In genomic region chr6:2230659-2231277, GRCh38 we compare ENCODE assay signal across 12 cellular contexts. TPM values are rescaled to one million over a fixed set of nuclear protein-coding genes. Genes with fewer than 3 reads are reported as not detected.
DNase-seq lines count a peak whose midpoint lies in the region; ATAC-seq and TF ChIP-seq lines count a peak whose summit lies in the region.
"Had no signal": no experiment of that assay in that cellular context is flagged by ENCODE, and none has a peak within 500 bp of the region (broad histone marks: within the 10 kb centered on the region; RNA-seq: fewer than 3 reads in every experiment).

No MANE protein-coding gene starts in this region.

- dilution Hi-C loops in IMR-90 (cut with HindIII; ENCODE audit: low sequenced_read_pairs, unreplicated experiment): no loop called here

- H2BK120ac ChIP-seq in IMR-90 (ENCODE audit: low read depth, low read length): peak overlapping the region; percentile 73

- H3K4me1 ChIP-seq in IMR-90 (ENCODE audit: control insufficient read depth, insufficient read depth, low read length) (peaks cover 9% of the 10 kb centered on the region), thoracic aorta (ENCODE audit: control insufficient read depth in 1 of 2, low read depth in 2 of 2) (peaks cover 11 to 32% of the 10 kb centered on the region in 2 donors), foreskin keratinocyte (peaks cover 5% of the 10 kb centered on the region)

- peaks cover 25 to 30% of the 10 kb centered on the region in 2 experiments for H3K79me1 ChIP-seq in IMR-90 (ENCODE audit: low read depth in 1 of 2, low read length in 2 of 2)

- intact Hi-C loops in IMR-90 (cut with micrococcal nuclease) (loop anchor here (10.0 kb wide), 1 partner anchor 66 kb away; no protein-coding TSS in a partner anchor), lower leg skin (cut with DNase I; ENCODE audit: low total_unique reads) (no loop called here)

- H3K4me3 ChIP-seq in IMR-90 (ENCODE audit: insufficient read depth, low read depth, low read length) (no peak overlapping the region), thoracic aorta (peak overlapping the region; percentile 22), lower leg skin (ENCODE audit: low read depth, poor library complexity, severe bottlenecking) (no peak overlapping the region)
- H3K4me3 ChIP-seq: cardiac muscle cell had no signal

- peak overlapping the region; percentile 78; the same call in 1 of the 2 replicates for H2BK20ac ChIP-seq in IMR-90 (ENCODE audit: low read depth, low read length)

- no peak overlapping the region for H3K9ac ChIP-seq in IMR-90 (ENCODE audit: low read depth, low read length)

- no peaks in the 10 kb centered on the region for H3K27me3 ChIP-seq in IMR-90 (ENCODE audit: control insufficient read depth, insufficient read depth, low read length)
- no peaks in the 10 kb centered on the region for H3K27me3 ChIP-seq in thoracic aorta (replicated peaks; ENCODE audit: insufficient read depth)
- H3K27me3 ChIP-seq in foreskin keratinocyte: no peaks in the 10 kb centered on the region
- H3K27me3 ChIP-seq: cardiac muscle cell had no signal

- CTCF ChIA-PET in IMR-90 (lab: Yijun Ruan, JAX): interaction anchor here (0.8 kb wide), 1 partner anchor 9 kb away, joined by 4 read pairs; no protein-coding TSS in a partner anchor

- no peak overlapping the region for H2AFZ ChIP-seq in IMR-90 (replicated peaks; ENCODE audit: low read length, poor library complexity)

- no peak overlapping the region for H2AK9ac ChIP-seq in IMR-90 (replicated peaks; ENCODE audit: low read depth, low read length, poor library complexity)

- peaks cover 23% of the 10 kb centered on the region for H3K4me1 Mint-ChIP-seq in T-helper 2 cell treated with Interferon-gamma antibody and Interleukin-4, amounts not matched to agents 5 μg/mL and 100 μg/mL, for 36 hours (ENCODE audit: low read depth)

- no peak overlapping the region for H3K56ac ChIP-seq in IMR-90 (ENCODE audit: extremely low read depth, insufficient read depth, low read length)

- no peaks in the 10 kb centered on the region for H3K36me3 ChIP-seq in IMR-90 (ENCODE audit: control insufficient read depth, insufficient read depth, low read length)
- no peaks in the 10 kb centered on the region for H3K36me3 ChIP-seq in thoracic aorta
- H3K36me3 ChIP-seq: cardiac muscle cell had no signal

- BruUV-seq in IMR-90 (replicated peaks; lab: Mats Ljungman, UMichigan): no TSS peak

- H3K4ac ChIP-seq in IMR-90 (ENCODE audit: low read depth, low read length): peak overlapping the region; percentile 83

- TF ChIP-seq POLR2A in IMR-90 (IDR thresholded peaks at IDR 0.05; ENCODE audit: low read depth, low read length): no peak
- no peak for TF ChIP-seq POLR2A in lower leg skin (IDR thresholded peaks at IDR 0.05)

- H3K4me2 ChIP-seq in IMR-90 (ENCODE audit: low read depth, low read length): no peak overlapping the region

- WGBS in IMR-90 (ENCODE audit: extremely low coverage in 2 of 2, insufficient read length in 1 of 2), 2 experiments: no CpG with 5 or more reads among the region's 2 CpGs
- 77 to 81% methylated on average over 2 of the region's 2 CpGs for WGBS in lower leg skin, 2 donors

- H3K9me1 ChIP-seq in IMR-90 (ENCODE audit: insufficient read depth, low read length): peaks cover 3% of the 10 kb centered on the region

- in situ Hi-C loops in IMR-90 (cut with MboI; ENCODE audit: low sequenced_read_pairs): no loop called here

- no peaks in the 10 kb centered on the region for H3K9me3 Mint-ChIP-seq in T-helper 2 cell treated with Interferon-gamma antibody and Interleukin-4, amounts not matched to agents 5 μg/mL and 100 μg/mL, for 36 hours

- H2BK15ac ChIP-seq in IMR-90 (ENCODE audit: low read depth, low read length): no peak overlapping the region; the same call in 2 of the 3 replicates

- no peaks in the 10 kb centered on the region for H4K20me1 ChIP-seq in IMR-90 (ENCODE audit: insufficient read depth, low read length)

- H3K27ac Mint-ChIP-seq in T-helper 2 cell treated with Interferon-gamma antibody and Interleukin-4, amounts not matched to agents 5 μg/mL and 100 μg/mL, for 36 hours: no peak overlapping the region

- ATAC-seq in GM21825 (IDR thresholded peaks at IDR 0.05; ENCODE audit: unreplicated experiment): peak; percentile 67
- ATAC-seq in IMR-90 (ENCODE audit: low read depth): no peak
- ATAC-seq in thoracic aorta (ENCODE audit: insufficient number of reproducible peaks, low FRiP score, low read depth): no peak
- ATAC-seq in foreskin keratinocyte: no peak

- H2BK5ac ChIP-seq in IMR-90 (ENCODE audit: low read depth, low read length, poor library complexity, severe bottlenecking): no peak overlapping the region

- no peak overlapping the region for H4K91ac ChIP-seq in IMR-90 (ENCODE audit: insufficient read depth, low read depth, low read length)

- H3K18ac ChIP-seq in IMR-90 (ENCODE audit: low read depth, low read length): no peak overlapping the region

- H4K5ac ChIP-seq in IMR-90 (ENCODE audit: low read depth, low read length): no peak overlapping the region

- H2AK5ac ChIP-seq in IMR-90 (ENCODE audit: low read depth, low read length): peak overlapping the region; percentile 64; the same call in 1 of the 2 replicates

- peak overlapping the region in 1 of 2 experiments; percentile 66; a peak in 2 of 4 replicates for H4K8ac ChIP-seq in IMR-90 (ENCODE audit: low read depth in 2 of 2, low read length in 2 of 2)

- H3K9me3 ChIP-seq in IMR-90 (ENCODE audit: control insufficient read depth, insufficient read depth, low read length) (no peaks in the 10 kb centered on the region), thoracic aorta (no peaks in the 10 kb centered on the region)

- DNase-seq in T-helper 2 cell treated with Interferon-gamma antibody and Interleukin-4, amounts not matched to agents 5 μg/mL and 100 μg/mL, for 36 hours (ENCODE audit: low spot score): no peak
- no peak for DNase-seq in T-helper 2 cell
- DNase-seq in IMR-90: no peak
- no peak for DNase-seq in thoracic aorta (ENCODE audit: low spot score)
- no peak for DNase-seq in NCI-H1105 treated with DMSO at 0.1 percent for 48 hours (lab: John Stamatoyannopoulos, UW)
- no peak for DNase-seq in lower leg skin (ENCODE audit: low spot score in 2 of 2)
- no peak for DNase-seq in foreskin keratinocyte
- DNase-seq: 8988T; activated CD4-positive, alpha-beta T cell treated with anti-CD3 and anti-CD28 coated beads for 48 hours; nucleus accumbens had no signal

- H3K14ac ChIP-seq in IMR-90 (replicated peaks; ENCODE audit: low read depth, low read length): 0 out of 2 replicates have a peak overlapping the region, but pooled peaks have one; percentile 34

- H3K4me3 Mint-ChIP-seq in T-helper 2 cell treated with Interferon-gamma antibody and Interleukin-4, amounts not matched to agents 5 μg/mL and 100 μg/mL, for 36 hours: peak overlapping the region; percentile 25

- H3K27ac ChIP-seq in IMR-90 (ENCODE audit: insufficient read depth, low read length): no peak overlapping the region
- peak overlapping the region; percentile 45 to 60 for H3K27ac ChIP-seq in thoracic aorta
- no peak overlapping the region for H3K27ac ChIP-seq in foreskin keratinocyte
- H3K27ac ChIP-seq: cardiac muscle cell had no signal

- H3K27me3 Mint-ChIP-seq in T-helper 2 cell treated with Interferon-gamma antibody and Interleukin-4, amounts not matched to agents 5 μg/mL and 100 μg/mL, for 36 hours (ENCODE audit: low read depth): no peaks in the 10 kb centered on the region

- no peak for TF ChIP-seq CTCF in IMR-90 (conservative IDR thresholded peaks at IDR 0.05; ENCODE audit: low read depth, low read length)
- TF ChIP-seq CTCF in thoracic aorta (IDR thresholded peaks at IDR 0.05): no peak
- no peak for TF ChIP-seq CTCF in lower leg skin (IDR thresholded peaks at IDR 0.05)
- TF ChIP-seq CTCF in foreskin keratinocyte (conservative IDR thresholded peaks at IDR 0.05): no peak

- POLR2A ChIA-PET in IMR-90 (lab: Charles Lee; ENCODE audit: unreplicated experiment): no interaction called here

- TF ChIP-seq RAD21 in IMR-90 (IDR thresholded peaks at IDR 0.05; ENCODE audit: low read length): no peak

- H3K23ac ChIP-seq in IMR-90 (ENCODE audit: low read depth, low read length): no peak overlapping the region; the same call in 1 of the 2 replicates

- H3K36me3 Mint-ChIP-seq in T-helper 2 cell treated with Interferon-gamma antibody and Interleukin-4, amounts not matched to agents 5 μg/mL and 100 μg/mL, for 36 hours (ENCODE audit: low read depth): peaks cover 2% of the 10 kb centered on the region

TF ChIP-seq in IMR-90, 13 proteins besides CTCF, POLR2A, EP300 and RAD21:
- TF ChIP-seq MXI1 (IDR thresholded peaks at IDR 0.05; ENCODE audit: borderline replicate concordance, low read depth, low read length): no peak
- no peak for TF ChIP-seq RFX5 (IDR thresholded peaks at IDR 0.05; ENCODE audit: low read depth, low read length)
- TF ChIP-seq NFE2L2 (IDR thresholded peaks at IDR 0.05; ENCODE audit: low read depth, low read length): no peak
- no peak for TF ChIP-seq MAZ (IDR thresholded peaks at IDR 0.05; ENCODE audit: borderline replicate concordance, low read depth, low read length)
- no peak for TF ChIP-seq CHD1 (IDR thresholded peaks at IDR 0.05; ENCODE audit: low read depth, low read length)

RNA-seq across cellular contexts. Expression of gene GMDS, which starts 14.6 kb away (rescaled TPM):
- total RNA-seq in IMR-90 (2012; rRNA removed): 7.3 and 9.4 TPM in 2 replicates
- 15.0 and 21.9 TPM in 2 replicates for polyA plus RNA-seq in IMR-90 (2012; rRNA removed)
- 19.5 and 21.7 TPM in 2 replicates for polyA plus RNA-seq in IMR-90 (2012; cell fraction: cytosol; rRNA removed)
- polyA plus RNA-seq in IMR-90 (2012; cell fraction: nucleus; rRNA removed; ENCODE audit: low replicate concordance): 7.8 and 10.9 TPM in 2 replicates
- 10 to 100 TPM; 87.8 to 87.9 TPM for total RNA-seq in thoracic aorta
- 10 to 100 TPM in 3 of 4 donors, 1 to 10 TPM in 1; 8.7 to 23.1 (median 18.4) TPM for total RNA-seq in lower leg skin
- 16.7 and 17.2 TPM in 2 replicates for total RNA-seq in foreskin keratinocyte
- 21.9 and 23.5 TPM in 2 replicates for polyA plus RNA-seq in foreskin keratinocyte

Comparison
In these comparisons a context has a peak if more than half of its experiments do, and no peak if none do; other contexts are left out.
1. H3K27ac ChIP-seq: peak in thoracic aorta (2 of 2); none in IMR-90 (single experiment) and foreskin keratinocyte (single experiment).